9 cellular contexts compared by ENCODE assay signal in genomic region chr11:829946-830294, GRCh38. TPM values are rescaled to one million over a fixed set of nuclear protein-coding genes. Genes with fewer than 3 reads are reported as not detected.
DNase-seq lines count a peak whose midpoint lies in the region; ATAC-seq and TF ChIP-seq lines count a peak whose summit lies in the region.
"Had no signal": no experiment of that assay in that cellular context is flagged by ENCODE, and none has a peak within 500 bp of the region (broad histone marks: within the 10 kb centered on the region; RNA-seq: fewer than 3 reads in every experiment).

No MANE protein-coding gene starts in this region.

- no peaks in the 10 kb centered on the region for H3K9me3 ChIP-seq in subcutaneous abdominal adipose tissue (ENCODE audit: control insufficient read depth in 5 of 5, low read length in 5 of 5)

- H3K4me3 Mint-ChIP-seq in activated naive CD8-positive, alpha-beta T cell treated with anti-CD3 and anti-CD28 coated beads, Interleukin-2, amount 50 U/mL, for 24 hours: peak overlapping the region; percentile 14

- TF ChIP-seq CTCF in kidney epithelial cell (IDR thresholded peaks at IDR 0.05; ENCODE audit: insufficient read depth, low read length, poor library complexity, severe bottlenecking) (no peak), GM13976 (IDR thresholded peaks at IDR 0.05; ENCODE audit: borderline replicate concordance, control extremely low read depth, extremely low read depth, insufficient read depth, missing control alignments) (no peak)

- H3K4me1 ChIP-seq in subcutaneous abdominal adipose tissue (ENCODE audit: control insufficient read depth in 5 of 5, insufficient read depth in 5 of 5, low read length in 5 of 5): peaks cover 6 to 91% (median 78%) of the 10 kb centered on the region in 5 donors

- ATAC-seq in activated naive CD8-positive, alpha-beta T cell treated with anti-CD3 and anti-CD28 coated beads, Interleukin-2, amount 50 U/mL, for 24 hours: no peak
- ATAC-seq in GM19324 (IDR thresholded peaks at IDR 0.05; ENCODE audit: low FRiP score, unreplicated experiment) (no peak), GM21367 (IDR thresholded peaks at IDR 0.05; ENCODE audit: unreplicated experiment) (no peak)
- ATAC-seq: HCT116 had no signal

- no peaks in the 10 kb centered on the region for H3K9me3 Mint-ChIP-seq in activated naive CD8-positive, alpha-beta T cell treated with anti-CD3 and anti-CD28 coated beads, Interleukin-2, amount 50 U/mL, for 24 hours

- H3K4me1 Mint-ChIP-seq in activated naive CD8-positive, alpha-beta T cell treated with anti-CD3 and anti-CD28 coated beads, Interleukin-2, amount 50 U/mL, for 24 hours: peaks cover 32% of the 10 kb centered on the region

- peak; percentile 48 for DNase-seq in NCI-H146 (lab: John Stamatoyannopoulos, UW)
- no peak for DNase-seq in NCI-H146 treated with DMSO at 0.1 percent for 48 hours (lab: John Stamatoyannopoulos, UW; ENCODE audit: unreplicated experiment)
- DNase-seq in activated naive CD8-positive, alpha-beta T cell treated with anti-CD3 and anti-CD28 coated beads, Interleukin-2, amount 50 U/mL, for 24 hours: no peak
- DNase-seq in kidney epithelial cell (ENCODE audit: low read depth): no peak
- DNase-seq in GM13976 (ENCODE audit: low spot score): no peak

- in situ Hi-C loops in GM13976 (cut with MboI; ENCODE audit: low sequenced_read_pairs, unreplicated experiment): no loop called here

- H3K9ac ChIP-seq in subcutaneous abdominal adipose tissue (ENCODE audit: low read length in 5 of 5): peak overlapping the region in 2 of 5 donors; percentile 53 to 74

- no peak overlapping the region for H3K27ac Mint-ChIP-seq in activated naive CD8-positive, alpha-beta T cell treated with anti-CD3 and anti-CD28 coated beads, Interleukin-2, amount 50 U/mL, for 24 hours

- H3K27me3 ChIP-seq in kidney epithelial cell (ENCODE audit: control insufficient read depth, insufficient read depth, low read length) (peaks cover 2% of the 10 kb centered on the region), subcutaneous abdominal adipose tissue (ENCODE audit: control insufficient read depth in 5 of 5, insufficient read depth in 4 of 5, low read length in 5 of 5) (no peaks in the 10 kb centered on the region)

- H3K27ac ChIP-seq in subcutaneous abdominal adipose tissue (ENCODE audit: low read depth, low read length): peak overlapping the region; percentile 23

- H3K36me3 Mint-ChIP-seq in activated naive CD8-positive, alpha-beta T cell treated with anti-CD3 and anti-CD28 coated beads, Interleukin-2, amount 50 U/mL, for 24 hours (ENCODE audit: low read depth): no peaks in the 10 kb centered on the region

- H3K36me3 ChIP-seq in kidney epithelial cell (ENCODE audit: control insufficient read depth, insufficient read depth, low read length) (peaks cover 1% of the 10 kb centered on the region), subcutaneous abdominal adipose tissue (ENCODE audit: control insufficient read depth in 5 of 5, insufficient read depth in 5 of 5, low read length in 5 of 5) (peaks cover 0 to 8% (median 5%) of the 10 kb centered on the region in 5 donors)

- peaks cover 39% of the 10 kb centered on the region for H3K27me3 Mint-ChIP-seq in activated naive CD8-positive, alpha-beta T cell treated with anti-CD3 and anti-CD28 coated beads, Interleukin-2, amount 50 U/mL, for 24 hours

- peak overlapping the region; percentile 45 for H3K4me3 ChIP-seq in kidney epithelial cell (ENCODE audit: low read depth, low read length)
- H3K4me3 ChIP-seq in subcutaneous abdominal adipose tissue (ENCODE audit: low read depth in 1 of 5, low read length in 5 of 5): peak overlapping the region in 4 of 5 donors; percentile 58 to 75 (median 64)

RNA-seq across cellular contexts. Expression of gene CRACR2B, which starts 2.2 kb away (rescaled TPM):
- 18.3 and 19.7 TPM in 2 replicates for total RNA-seq in kidney epithelial cell

RNA-seq across cellular contexts. Expression of gene CD151, which starts 2.8 kb away (rescaled TPM):
- total RNA-seq in kidney epithelial cell: 644 and 669 TPM in 2 replicates

RNA-seq across cellular contexts. Expression of gene PNPLA2, which starts 11.2 kb away (rescaled TPM):
- 27.5 and 46.0 TPM in 2 replicates for total RNA-seq in kidney epithelial cell

RNA-seq across cellular contexts. Expression of gene POLR2L, which starts 12.4 kb away (rescaled TPM):
- total RNA-seq in kidney epithelial cell: 42.0 and 45.1 TPM in 2 replicates

RNA-seq across cellular contexts. Expression of gene TSPAN4, which starts 12.7 kb away (rescaled TPM):
- total RNA-seq in kidney epithelial cell: 77.5 and 77.9 TPM in 2 replicates
